Comparison of ENCODE assay signal across 12 cellular contexts in genomic region chr11:60764879-60765278, GRCh38.
A peak's percentile ranks its signal among the peaks of the same experiment; 100 is the strongest.
DNase-seq lines count a peak whose midpoint lies in the region; ATAC-seq lines count a peak whose summit lies in the region.
"Had no signal": no experiment of that assay in that cellular context is flagged by ENCODE, and none has a peak within 500 bp of the region (broad histone marks: within the 10 kb centered on the region; RNA-seq: fewer than 3 reads in every experiment).

No MANE protein-coding gene starts in this region.

- peaks cover 54% of the 10 kb centered on the region for H3K4me1 Mint-ChIP-seq in stimulated activated memory B cell treated with anti-CD40 and anti-IgM and Interleukin-4, amounts not matched to agents 10 μg/mL and 1 μg/mL and 100 μg/mL, for 72 hours
- H3K4me1 Mint-ChIP-seq: immature natural killer cell, neural crest cell had no signal

- peak overlapping the region; percentile 23 for H3K27ac Mint-ChIP-seq in stimulated activated memory B cell treated with anti-CD40 and anti-IgM and Interleukin-4, amounts not matched to agents 10 μg/mL and 1 μg/mL and 100 μg/mL, for 72 hours
- H3K27ac Mint-ChIP-seq: immature natural killer cell had no signal

- H3K27me3 Mint-ChIP-seq in stimulated activated memory B cell treated with anti-CD40 and anti-IgM and Interleukin-4, amounts not matched to agents 10 μg/mL and 1 μg/mL and 100 μg/mL, for 72 hours = peaks cover 58% of the 10 kb centered on the region

- H3K36me3 Mint-ChIP-seq in stimulated activated memory B cell treated with anti-CD40 and anti-IgM and Interleukin-4, amounts not matched to agents 10 μg/mL and 1 μg/mL and 100 μg/mL, for 72 hours = no peaks in the 10 kb centered on the region
- H3K36me3 Mint-ChIP-seq: immature natural killer cell had no signal

- H3K4me3 Mint-ChIP-seq in stimulated activated memory B cell treated with anti-CD40 and anti-IgM and Interleukin-4, amounts not matched to agents 10 μg/mL and 1 μg/mL and 100 μg/mL, for 72 hours = no peak overlapping the region
- H3K4me3 Mint-ChIP-seq: immature natural killer cell, neural crest cell had no signal

- ATAC-seq in GM21786 (IDR thresholded peaks at IDR 0.05; ENCODE audit: unreplicated experiment) = peak; percentile 32
- peak; percentile 55 for ATAC-seq in HG03439 (IDR thresholded peaks at IDR 0.05; ENCODE audit: unreplicated experiment)
- peak; percentile 27 for ATAC-seq in stimulated activated memory B cell treated with anti-CD40 and anti-IgM and Interleukin-4, amounts not matched to agents 10 μg/mL and 1 μg/mL and 100 μg/mL, for 72 hours
- ATAC-seq: PC-3 had no signal

- H3K9me3 Mint-ChIP-seq in stimulated activated memory B cell treated with anti-CD40 and anti-IgM and Interleukin-4, amounts not matched to agents 10 μg/mL and 1 μg/mL and 100 μg/mL, for 72 hours = peaks cover 3% of the 10 kb centered on the region
- H3K9me3 Mint-ChIP-seq: immature natural killer cell, neural crest cell had no signal

- DNase-seq in NCI-H748 (lab: John Stamatoyannopoulos, UW; ENCODE audit: unreplicated experiment) (peak; percentile 45), NCI-H748 treated with DMSO at 0.1 percent for 48 hours (lab: John Stamatoyannopoulos, UW) (no peak), amygdala (lab: John Stamatoyannopoulos, UW) (no peak), NCI-H2081 treated with DMSO at 0.1 percent for 48 hours (lab: John Stamatoyannopoulos, UW) (no peak), NCI-H1092 treated with DMSO at 0.1 percent for 48 hours (lab: John Stamatoyannopoulos, UW) (no peak)
- DNase-seq: erythroblast, immature natural killer cell, PC-3 had no signal
